Comparison of ENCODE assay signal across 8 cellular contexts in genomic region chr1:26999440-26999987, GRCh38. TPM values are rescaled to one million over a fixed set of nuclear protein-coding genes. Genes with fewer than 3 reads are reported as not detected.
DNase-seq lines count a peak whose midpoint lies in the region; ATAC-seq, FAIRE-seq and TF ChIP-seq lines count a peak whose summit lies in the region.

No MANE protein-coding gene starts in this region.

- no peak overlapping the region for H3K9ac ChIP-seq in duodenal mucosa (ENCODE audit: low read depth in 1 of 2, low read length in 2 of 2)

- peaks cover 11 to 19% of the 10 kb centered on the region in 2 donors for H3K4me1 ChIP-seq in duodenal mucosa (ENCODE audit: control insufficient read depth in 1 of 2, insufficient read depth in 2 of 2, low read length in 2 of 2)
- H3K4me1 ChIP-seq in left lung: peaks cover 27 to 59% of the 10 kb centered on the region in 2 donors
- H3K4me1 ChIP-seq in upper lobe of left lung: peaks cover 37 to 63% (median 52%) of the 10 kb centered on the region in 4 donors

- TF ChIP-seq EP300 in upper lobe of left lung (IDR thresholded peaks at IDR 0.05): peak in 2 of 4 donors; percentile 70 to 90

- H3K27ac ChIP-seq in duodenal mucosa (ENCODE audit: low read depth, low read length): peak overlapping the region; percentile 78
- peak overlapping the region; percentile 35 to 48 for H3K27ac ChIP-seq in left lung
- peak overlapping the region; percentile 54 to 79 (median 78) for H3K27ac ChIP-seq in upper lobe of left lung

- ATAC-seq in left lung (peak; percentile 39), upper lobe of left lung (ENCODE audit: low FRiP score in 2 of 2) (peak; percentile 31 to 69), T-cell (replicated peaks in 1 of 4) (no peak), HG03521 (IDR thresholded peaks at IDR 0.05; ENCODE audit: unreplicated experiment) (no peak), GM21576 (IDR thresholded peaks at IDR 0.05; ENCODE audit: unreplicated experiment) (no peak)

- no peak overlapping the region for H3K4me3 Mint-ChIP-seq in T-cell

- H3K9me3 ChIP-seq in duodenal mucosa (ENCODE audit: control insufficient read depth in 1 of 2, low read length in 2 of 2) (no peaks in the 10 kb centered on the region), left lung (no peaks in the 10 kb centered on the region), upper lobe of left lung (no peaks in the 10 kb centered on the region)

- DNase-seq in HTR-8/SVneo (ENCODE audit: insufficient read length, low spot score) (peak; percentile 82), left lung (peak in 1 of 2 donors; percentile 68), upper lobe of left lung (peak in 1 of 2 donors; percentile 75), T-cell (no peak), Kasumi-1 (lab: John Stamatoyannopoulos, UW) (no peak)

- no peaks in the 10 kb centered on the region for H3K9me3 Mint-ChIP-seq in T-cell

- WGBS in upper lobe of left lung, 2 donors: 49 to 61% methylated on average over 7 of the region's 7 CpGs

- TF ChIP-seq POLR2A in upper lobe of left lung (IDR thresholded peaks at IDR 0.05): no peak

- H3K4me1 Mint-ChIP-seq in T-cell: peaks cover 9 to 13% (median 10%) of the 10 kb centered on the region in 3 donors

- CTCF ChIA-PET in T-cell (lab: Charles Lee): no interaction called here

- no peaks in the 10 kb centered on the region for H3K36me3 Mint-ChIP-seq in T-cell

- H3K4me3 ChIP-seq in duodenal mucosa (ENCODE audit: low read depth in 1 of 2, low read length in 2 of 2) (no peak overlapping the region), left lung (no peak overlapping the region), upper lobe of left lung (no peak overlapping the region)

- H3K27me3 ChIP-seq in duodenal mucosa (ENCODE audit: control insufficient read depth in 1 of 2, insufficient read depth in 2 of 2, low read length in 2 of 2) (peaks cover 8 to 22% of the 10 kb centered on the region in 2 donors), left lung (peaks cover 7 to 28% of the 10 kb centered on the region in 2 donors), upper lobe of left lung (peaks cover 0 to 3% (median 1%) of the 10 kb centered on the region in 4 donors)

- H3K36me3 ChIP-seq in duodenal mucosa (ENCODE audit: control insufficient read depth in 1 of 2, insufficient read depth in 2 of 2, low read length in 2 of 2) (no peaks in the 10 kb centered on the region), left lung (no peaks in the 10 kb centered on the region), upper lobe of left lung (no peaks in the 10 kb centered on the region)

- POLR2A ChIA-PET in T-cell (lab: Charles Lee): interaction anchor here in 1 of 2 donors (0.6 kb wide), 1 partner anchor 155 kb away, joined by 4 read pairs; the partner anchor contains the start of gene SLC9A1

- intact Hi-C loops in left lung (cut with DNase I): loop anchor here in 1 of 2 donors (5.0 kb wide), 1 partner anchor 98 kb away; no protein-coding TSS in a partner anchor

- TF ChIP-seq CTCF in left lung (IDR thresholded peaks at IDR 0.05): no peak
- TF ChIP-seq CTCF in upper lobe of left lung (IDR thresholded peaks at IDR 0.05): no peak

- no peak overlapping the region for H3K27ac Mint-ChIP-seq in T-cell

- H3K27me3 Mint-ChIP-seq in T-cell: peaks cover 13 to 36% of the 10 kb centered on the region in 2 donors

- no peak for FAIRE-seq in HTR-8/SVneo (lab: Jason Lieb, UNC)

RNA-seq across cellular contexts. Expression of gene TRNP1, which starts 6.0 kb away (rescaled TPM):
- 10 to 100 TPM; 23.4 to 27.7 TPM for total RNA-seq in left lung
- 10 to 100 TPM in 5 of 6 donors, 1 to 10 TPM in 1; 9.1 to 38.0 (median 26.0) TPM for total RNA-seq in upper lobe of left lung
- under 1 TPM in 3 of 5 donors, not detected in 2; 0.26 to 0.53 (median 0.38) TPM for total RNA-seq in T-cell

RNA-seq across cellular contexts. Expression of gene TENT5B, which starts 13.1 kb away (rescaled TPM):
- total RNA-seq in left lung: 10 to 100 TPM; 22.9 to 27.3 TPM
- 100 to 1,000 TPM in 1 of 6 donors, 10 to 100 TPM in 5; 10.5 to 124 (median 43.1) TPM for total RNA-seq in upper lobe of left lung
- total RNA-seq in T-cell: under 1 TPM in 3 of 5 donors, not detected in 2; 0.13 to 0.28 (median 0.23) TPM

RNA-seq across cellular contexts. Expression of gene KDF1, which starts 39.2 kb away (rescaled TPM):
- total RNA-seq in left lung (10 to 100 TPM in 1 of 2 donors, 1 to 10 TPM in 1; 8.6 to 12.1 TPM), upper lobe of left lung (10 to 100 TPM in 4 of 6 donors, 1 to 10 TPM in 2; 7.7 to 23.3 (median 11.8) TPM), T-cell (1 to 10 TPM in 4 of 5 donors, under 1 TPM in 1; 0.84 to 2.8 (median 2.3) TPM)

Comparison
In these comparisons a context has a peak if more than half of its experiments do, and no peak if none do; other contexts are left out.
1. ATAC-seq: peak in left lung (single experiment) and upper lobe of left lung (2 of 2); none in T-cell (0 of 4), HG03521 (single experiment) and GM21576 (single experiment).
2. RNA of gene TRNP1, which starts 6.0 kb away (total RNA-seq): 9.1 to 38.0 TPM in upper lobe of left lung and 23.4 to 27.7 TPM in left lung; 0.26 to 0.53 TPM in T-cell; every median in the first group is over 4 times any median in the second.
3. RNA of gene TENT5B, which starts 13.1 kb away (total RNA-seq): 10.5 to 124 TPM in upper lobe of left lung and 22.9 to 27.3 TPM in left lung; 0.13 to 0.28 TPM in T-cell; every median in the first group is over 4 times any median in the second.
4. Peak in every context shown above with its lines, with median percentiles within 50 percentile points of each other: H3K27ac ChIP-seq.